Comparison of ENCODE assay signal across 1 cellular context in genomic region chr9:137201205-137201868, GRCh38.
A peak's percentile ranks its signal among the peaks of the same experiment; 100 is the strongest.
TF ChIP-seq lines count a peak whose summit lies in the region.

No MANE protein-coding gene starts in this region.

TF ChIP-seq in HEK293, 187 proteins besides CTCF, POLR2A, EP300 and RAD21 (continued from another document):
- TF ChIP-seq TSHZ1 (tag by site-specific recombination; IDR thresholded peaks at IDR 0.05; ENCODE audit: borderline replicate concordance) (no peak), ZNF335 (tag by site-specific recombination; conservative IDR thresholded peaks at IDR 0.05) (peak; percentile 99), HOXD13 (CRISPR knock-in tag; IDR thresholded peaks at IDR 0.05; ENCODE audit: borderline replicate concordance) (no peak), ZNF10 (tag by site-specific recombination; IDR thresholded peaks at IDR 0.05) (peak; percentile 43; the same call in 1 of the 2 replicates), INSM2 (tag by site-specific recombination; IDR thresholded peaks at IDR 0.05) (no peak), ZBTB10 (tag by site-specific recombination; IDR thresholded peaks at IDR 0.05) (peak; percentile 31; the same call in 1 of the 2 replicates), ZNF624 (tag by site-specific recombination; IDR thresholded peaks at IDR 0.05) (no peak), ZNF692 (tag by site-specific recombination; IDR thresholded peaks at IDR 0.05) (peak; percentile 69; the same call in 1 of the 2 replicates), ZXDB (tag by site-specific recombination; IDR thresholded peaks at IDR 0.05) (0 out of 2 replicates have a peak, but pooled peaks have one; percentile 7), ZBTB26 (tag by site-specific recombination; optimal IDR thresholded peaks at IDR 0.05) (peak; percentile 36), ELK4 (IDR thresholded peaks at IDR 0.05; ENCODE audit: borderline replicate concordance, low read depth, low read length) (no peak), PATZ1 (tag by site-specific recombination; IDR thresholded peaks at IDR 0.05) (0 out of 2 replicates have a peak, but pooled peaks have one; percentile 14), ZNF2 (tag by site-specific recombination; IDR thresholded peaks at IDR 0.05) (no peak), ZNF610 (tag by site-specific recombination; IDR thresholded peaks at IDR 0.05; ENCODE audit: borderline replicate concordance) (no peak), ZSCAN5A (tag by site-specific recombination; IDR thresholded peaks at IDR 0.05) (no peak), GLIS1 (tag by site-specific recombination; IDR thresholded peaks at IDR 0.05) (no peak; the same call in 1 of the 2 replicates), ZNF530 (tag by site-specific recombination; IDR thresholded peaks at IDR 0.05; ENCODE audit: low read depth) (no peak), ZFP69B (tag by site-specific recombination; IDR thresholded peaks at IDR 0.05) (peak; percentile 65; the same call in 1 of the 2 replicates), ZNF449 (tag by site-specific recombination; IDR thresholded peaks at IDR 0.05) (no peak), REPIN1 (tag by site-specific recombination; IDR thresholded peaks at IDR 0.05; ENCODE audit: low read depth) (no peak), ZEB2 (tag by site-specific recombination; IDR thresholded peaks at IDR 0.05) (0 out of 2 replicates have a peak, but pooled peaks have one; percentile 73), BCL11A (tag by site-specific recombination; IDR thresholded peaks at IDR 0.05; ENCODE audit: low read depth) (0 out of 2 replicates have a peak, but pooled peaks have one; percentile 10)
TF ChIP-seq in HEK293: peak in this region for 13.
